ENCODE assay signal across 8 cellular contexts in genomic region chr6:158799051-158799792, GRCh38. TPM values are rescaled to one million over a fixed set of nuclear protein-coding genes. Genes with fewer than 3 reads are reported as not detected.
DNase-seq lines count a peak whose midpoint lies in the region; ATAC-seq and TF ChIP-seq lines count a peak whose summit lies in the region.

No MANE protein-coding gene starts in this region.

- peak overlapping the region; percentile 91 for H3K27ac Mint-ChIP-seq in glutamatergic neuron (ENCODE audit: unreplicated experiment)

- ATAC-seq in HG03280 (IDR thresholded peaks at IDR 0.05; ENCODE audit: unreplicated experiment) (no peak), GM19463 (IDR thresholded peaks at IDR 0.05; ENCODE audit: unreplicated experiment) (no peak)

- H3K36me3 ChIP-seq in spleen: peaks cover 0 to 30% (median 0%) of the 10 kb centered on the region in 6 donors

- TF ChIP-seq CTCF in glutamatergic neuron (IDR thresholded peaks at IDR 0.05; ENCODE audit: partially characterized antibody, unreplicated experiment): no peak
- TF ChIP-seq CTCF in spleen (IDR thresholded peaks at IDR 0.05 in 8 of 11, conservative IDR thresholded peaks at IDR 0.05 in 3 of 11): no peak
- TF ChIP-seq CTCF in GM20000 (IDR thresholded peaks at IDR 0.05; ENCODE audit: extremely low read depth, missing control alignments): no peak

- H3K9me3 ChIP-seq in spleen: no peaks in the 10 kb centered on the region

- H3K4me3 Mint-ChIP-seq in glutamatergic neuron (ENCODE audit: unreplicated experiment): peak overlapping the region; percentile 77

- peaks cover 46% of the 10 kb centered on the region for H3K4me1 Mint-ChIP-seq in glutamatergic neuron (ENCODE audit: low read depth, unreplicated experiment)

- H3K36me3 Mint-ChIP-seq in glutamatergic neuron (ENCODE audit: unreplicated experiment): no peaks in the 10 kb centered on the region

- TF ChIP-seq POLR2A in spleen (IDR thresholded peaks at IDR 0.05): no peak

- H3K27me3 ChIP-seq in spleen (replicated peaks in 1 of 7): no peaks in the 10 kb centered on the region

- H3K27me3 Mint-ChIP-seq in glutamatergic neuron (ENCODE audit: unreplicated experiment): peaks cover 2% of the 10 kb centered on the region

- 38 to 53% (median 40%) methylated on average over 11 of the region's 11 CpGs for WGBS in spleen, 5 donors

- intact Hi-C loops in spleen (cut with DNase I; ENCODE audit: low total_unique reads): no loop called here

- no peak overlapping the region for H3K4me3 ChIP-seq in spleen

- peaks cover 47 to 100% (median 93%) of the 10 kb centered on the region in 6 donors for H3K4me1 ChIP-seq in spleen

- H3K27ac ChIP-seq in spleen: peak overlapping the region in 7 of 8 donors; percentile 5 to 74 (median 37)

- DNase-seq in COR-L47 (lab: John Stamatoyannopoulos, UW) (peak; percentile 33), NCI-H1092 treated with DMSO at 0.1 percent for 48 hours (lab: John Stamatoyannopoulos, UW) (peak; percentile 70), T1000 (lab: John Stamatoyannopoulos, UW) (peak; percentile 67), glutamatergic neuron (no peak), spleen (no peak), GM20000 (ENCODE audit: low spot score) (no peak)

- H3K9me3 Mint-ChIP-seq in glutamatergic neuron (ENCODE audit: unreplicated experiment): peaks cover 6% of the 10 kb centered on the region

RNA-seq across cellular contexts. Expression of gene EZR, which starts 19.9 kb away (rescaled TPM):
- 272 TPM for total RNA-seq in glutamatergic neuron (ENCODE audit: unreplicated experiment)
- 100 to 1,000 TPM; 101 to 153 (median 121) TPM for total RNA-seq in spleen
- 100 to 1,000 TPM in 2 of 3 donors, 10 to 100 TPM in 1; 78.0 to 121 (median 106) TPM for polyA plus RNA-seq in spleen

Comparison
In these comparisons a context has a peak if more than half of its experiments do, and no peak if none do; other contexts are left out.
1. DNase-seq: peak in COR-L47 (single experiment), NCI-H1092 treated with DMSO at 0.1 percent for 48 hours (single experiment) and T1000 (single experiment); none in glutamatergic neuron (single experiment), spleen (single experiment) and GM20000 (single experiment).